21 cellular contexts compared by ENCODE assay signal in the genomic region with DNA sequence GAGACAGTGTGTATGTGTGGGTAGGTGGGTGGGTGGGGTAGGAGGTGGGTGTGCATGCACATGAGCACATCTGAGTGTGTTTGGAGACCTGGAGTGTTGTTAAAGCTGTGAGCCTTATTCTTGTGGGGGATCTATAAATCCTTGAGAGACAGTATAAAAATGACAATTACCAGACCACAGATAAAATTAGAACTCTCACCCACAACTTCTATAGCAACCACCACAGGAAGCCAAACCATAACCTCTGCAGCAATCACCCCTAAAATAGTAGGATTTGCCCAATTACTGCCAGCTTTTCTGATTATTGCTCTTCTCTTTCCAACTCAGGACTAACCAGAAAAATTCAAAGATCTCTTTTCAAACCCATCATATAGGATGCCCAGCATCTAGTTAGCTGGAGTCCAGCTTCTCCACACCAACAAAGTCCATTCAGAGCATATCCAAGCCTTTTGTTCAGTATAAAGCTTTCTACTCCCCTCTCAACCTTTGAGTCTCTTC.
A peak's percentile ranks its signal among the peaks of the same experiment; 100 is the strongest.
DNase-seq lines count a peak whose midpoint lies in the region; ATAC-seq and TF ChIP-seq lines count a peak whose summit lies in the region.
"Had no signal": no experiment of that assay in that cellular context is flagged by ENCODE, and none has a peak within 500 bp of the region (broad histone marks: within the 10 kb centered on the region; RNA-seq: fewer than 3 reads in every experiment).

No MANE protein-coding gene starts in this region.

- H3K27ac Mint-ChIP-seq in activated CD8-positive, alpha-beta memory T cell treated with anti-CD3 and anti-CD28 coated beads, Interleukin-2, amount 10 ng/mL, durations not matched to agents 7 days and 5 days = peak overlapping the region; percentile 2
- no peak overlapping the region for H3K27ac Mint-ChIP-seq in activated T-helper 17 cell treated with anti-CD3 and anti-CD28 coated beads, Interleukin-2, amount 50 U/mL, for 72 hours
- H3K27ac Mint-ChIP-seq in stimulated activated memory B cell treated with anti-CD40 and anti-IgM and Interleukin-4, amounts not matched to agents 10 μg/mL and 1 μg/mL and 100 μg/mL, for 72 hours = no peak overlapping the region
- H3K27ac Mint-ChIP-seq in Caco-2 (ENCODE audit: unreplicated experiment) = no peak overlapping the region
- H3K27ac Mint-ChIP-seq: activated CD4-positive, alpha-beta T cell treated with anti-CD3 and anti-CD28 coated beads, Interleukin-2, amount 10 ng/mL, durations not matched to agents 7 days and 5 days; CD4-positive, alpha-beta memory T cell; GM23338 had no signal

- H3K27me3 Mint-ChIP-seq in activated CD8-positive, alpha-beta memory T cell treated with anti-CD3 and anti-CD28 coated beads, Interleukin-2, amount 10 ng/mL, durations not matched to agents 7 days and 5 days = no peaks in the 10 kb centered on the region
- H3K27me3 Mint-ChIP-seq in activated T-helper 17 cell treated with anti-CD3 and anti-CD28 coated beads, Interleukin-2, amount 50 U/mL, for 72 hours = no peaks in the 10 kb centered on the region
- H3K27me3 Mint-ChIP-seq in stimulated activated memory B cell treated with anti-CD40 and anti-IgM and Interleukin-4, amounts not matched to agents 10 μg/mL and 1 μg/mL and 100 μg/mL, for 72 hours = no peaks in the 10 kb centered on the region
- no peaks in the 10 kb centered on the region for H3K27me3 Mint-ChIP-seq in Caco-2 (ENCODE audit: insufficient read depth, unreplicated experiment)
- H3K27me3 Mint-ChIP-seq: activated CD4-positive, alpha-beta T cell treated with anti-CD3 and anti-CD28 coated beads, Interleukin-2, amount 10 ng/mL, durations not matched to agents 7 days and 5 days; CD4-positive, alpha-beta memory T cell had no signal

- H3K9me3 Mint-ChIP-seq in activated CD8-positive, alpha-beta memory T cell treated with anti-CD3 and anti-CD28 coated beads, Interleukin-2, amount 10 ng/mL, durations not matched to agents 7 days and 5 days (ENCODE audit: low read depth) = peaks cover under 1% of the 10 kb centered on the region
- H3K9me3 Mint-ChIP-seq in activated T-helper 17 cell treated with anti-CD3 and anti-CD28 coated beads, Interleukin-2, amount 50 U/mL, for 72 hours = no peaks in the 10 kb centered on the region
- no peaks in the 10 kb centered on the region for H3K9me3 Mint-ChIP-seq in stimulated activated memory B cell treated with anti-CD40 and anti-IgM and Interleukin-4, amounts not matched to agents 10 μg/mL and 1 μg/mL and 100 μg/mL, for 72 hours
- no peaks in the 10 kb centered on the region for H3K9me3 Mint-ChIP-seq in Caco-2 (ENCODE audit: unreplicated experiment)
- H3K9me3 Mint-ChIP-seq: activated CD4-positive, alpha-beta T cell treated with anti-CD3 and anti-CD28 coated beads, Interleukin-2, amount 10 ng/mL, durations not matched to agents 7 days and 5 days; GM23338 had no signal

- H3K4me1 ChIP-seq in Caco-2 = no peaks in the 10 kb centered on the region
- H3K4me1 ChIP-seq: body of pancreas, prostate gland, tibial nerve had no signal

- POLR2A ChIA-PET in Caco-2 (lab: Charles Lee) = no interaction called here

- BruUV-seq in Caco-2 (replicated peaks; lab: Mats Ljungman, UMichigan) = no TSS peak

- H3K27me3 ChIP-seq in Caco-2 (replicated peaks; ENCODE audit: control insufficient read depth, insufficient read depth, low read length) = no peaks in the 10 kb centered on the region
- H3K27me3 ChIP-seq: body of pancreas, tibial nerve had no signal

- ATAC-seq in activated CD8-positive, alpha-beta memory T cell treated with anti-CD3 and anti-CD28 coated beads, Interleukin-2, amount 10 ng/mL, durations not matched to agents 7 days and 5 days = peak; percentile 66
- ATAC-seq in activated T-helper 17 cell treated with anti-CD3 and anti-CD28 coated beads, Interleukin-2, amount 50 U/mL, for 72 hours (replicated peaks) = peak; percentile 16
- ATAC-seq in HG02642 (IDR thresholded peaks at IDR 0.05; ENCODE audit: poor library complexity, unreplicated experiment) = no peak
- no peak for ATAC-seq in stimulated activated memory B cell treated with anti-CD40 and anti-IgM and Interleukin-4, amounts not matched to agents 10 μg/mL and 1 μg/mL and 100 μg/mL, for 72 hours
- ATAC-seq: body of pancreas, GM23338 had no signal

- H3K36me3 ChIP-seq in Caco-2 (ENCODE audit: control insufficient read depth, insufficient read depth, low read length) = no peaks in the 10 kb centered on the region
- H3K36me3 ChIP-seq: prostate gland, tibial nerve had no signal

- no peak overlapping the region for H3K4me3 Mint-ChIP-seq in activated CD8-positive, alpha-beta memory T cell treated with anti-CD3 and anti-CD28 coated beads, Interleukin-2, amount 10 ng/mL, durations not matched to agents 7 days and 5 days
- no peak overlapping the region for H3K4me3 Mint-ChIP-seq in activated T-helper 17 cell treated with anti-CD3 and anti-CD28 coated beads, Interleukin-2, amount 50 U/mL, for 72 hours
- H3K4me3 Mint-ChIP-seq in stimulated activated memory B cell treated with anti-CD40 and anti-IgM and Interleukin-4, amounts not matched to agents 10 μg/mL and 1 μg/mL and 100 μg/mL, for 72 hours = no peak overlapping the region
- no peak overlapping the region for H3K4me3 Mint-ChIP-seq in Caco-2 (ENCODE audit: unreplicated experiment)
- H3K4me3 Mint-ChIP-seq: activated CD4-positive, alpha-beta T cell treated with anti-CD3 and anti-CD28 coated beads, Interleukin-2, amount 10 ng/mL, durations not matched to agents 7 days and 5 days; GM23338 had no signal

- intact Hi-C loops in Caco-2 (cut with micrococcal nuclease; ENCODE audit: unreplicated experiment) = no loop called here

- no peaks in the 10 kb centered on the region for H3K9me3 ChIP-seq in Caco-2
- H3K9me3 ChIP-seq: body of pancreas, prostate gland, tibial nerve had no signal

- H3K4me1 Mint-ChIP-seq in activated CD8-positive, alpha-beta memory T cell treated with anti-CD3 and anti-CD28 coated beads, Interleukin-2, amount 10 ng/mL, durations not matched to agents 7 days and 5 days = peaks cover 12% of the 10 kb centered on the region
- H3K4me1 Mint-ChIP-seq in activated T-helper 17 cell treated with anti-CD3 and anti-CD28 coated beads, Interleukin-2, amount 50 U/mL, for 72 hours = peaks cover 9% of the 10 kb centered on the region
- H3K4me1 Mint-ChIP-seq in stimulated activated memory B cell treated with anti-CD40 and anti-IgM and Interleukin-4, amounts not matched to agents 10 μg/mL and 1 μg/mL and 100 μg/mL, for 72 hours = no peaks in the 10 kb centered on the region
- H3K4me1 Mint-ChIP-seq in Caco-2 (ENCODE audit: low read depth, unreplicated experiment) = no peaks in the 10 kb centered on the region

- no peak for TF ChIP-seq CTCF in Caco-2 (IDR thresholded peaks at IDR 0.05; ENCODE audit: insufficient read depth in 1 of 2, low read depth in 1 of 2, low read length in 1 of 2, severe bottlenecking in 1 of 2, unreplicated experiment in 1 of 2)

- no peak overlapping the region for H3K4me3 ChIP-seq in Caco-2 (ENCODE audit: low read depth, low read length)
- H3K4me3 ChIP-seq: body of pancreas, GM23338, prostate gland, SK-N-MC, tibial nerve had no signal

- H3K36me3 Mint-ChIP-seq in activated CD8-positive, alpha-beta memory T cell treated with anti-CD3 and anti-CD28 coated beads, Interleukin-2, amount 10 ng/mL, durations not matched to agents 7 days and 5 days = no peaks in the 10 kb centered on the region
- no peaks in the 10 kb centered on the region for H3K36me3 Mint-ChIP-seq in activated T-helper 17 cell treated with anti-CD3 and anti-CD28 coated beads, Interleukin-2, amount 50 U/mL, for 72 hours (ENCODE audit: low read depth)
- no peaks in the 10 kb centered on the region for H3K36me3 Mint-ChIP-seq in stimulated activated memory B cell treated with anti-CD40 and anti-IgM and Interleukin-4, amounts not matched to agents 10 μg/mL and 1 μg/mL and 100 μg/mL, for 72 hours
- H3K36me3 Mint-ChIP-seq in Caco-2 (ENCODE audit: insufficient read depth, unreplicated experiment) = no peaks in the 10 kb centered on the region
- H3K36me3 Mint-ChIP-seq: CD4-positive, alpha-beta memory T cell had no signal

- CTCF ChIA-PET in activated CD8-positive, alpha-beta memory T cell treated with anti-CD3 and anti-CD28 coated beads, Interleukin-2, amount 10 ng/mL, durations not matched to agents 7 days and 5 days (lab: Charles Lee) = no interaction called here
- CTCF ChIA-PET in Caco-2 (lab: Charles Lee) = no interaction called here

- DNase-seq in activated CD8-positive, alpha-beta memory T cell treated with anti-CD3 and anti-CD28 coated beads, Interleukin-2, amount 10 ng/mL, durations not matched to agents 7 days and 5 days = peak; percentile 40
- DNase-seq in activated CD8-positive, alpha-beta memory T cell treated with anti-CD3 and anti-CD28 coated beads, Interleukin-2, amount 50 U/mL, for 4 hours = no peak
- DNase-seq in NOMO-1 treated with DMSO at 0.1 percent for 48 hours (lab: John Stamatoyannopoulos, UW; ENCODE audit: unreplicated experiment) = peak; percentile 37
- DNase-seq in iPS-NIHi7 (ENCODE audit: extremely low spot score) = no peak
- DNase-seq in Caco-2 = no peak
- DNase-seq: activated CD4-positive, alpha-beta T cell treated with anti-CD3 and anti-CD28 coated beads, Interleukin-2, amount 10 ng/mL, durations not matched to agents 7 days and 5 days; body of pancreas; CD4-positive, alpha-beta memory T cell; GDM1; kidney glomerular epithelial cell; NCI-H1105 treated with DMSO at 0.1 percent for 48 hours; NCI-H2107; NK-92 treated with Interleukin-12 subunit alpha and Interleukin-12 subunit beta, amount 100 ng/mL, for 24 hours; T-helper 2 cell had no signal

Comparison
In these comparisons a context has a peak if more than half of its experiments do, and no peak if none do; other contexts are left out.
1. DNase-seq: peak in activated CD8-positive, alpha-beta memory T cell treated with anti-CD3 and anti-CD28 coated beads, Interleukin-2, amount 10 ng/mL, durations not matched to agents 7 days and 5 days (single experiment) and NOMO-1 treated with DMSO at 0.1 percent for 48 hours (single experiment); none in activated CD8-positive, alpha-beta memory T cell treated with anti-CD3 and anti-CD28 coated beads, Interleukin-2, amount 50 U/mL, for 4 hours (single experiment), iPS-NIHi7 (single experiment) and Caco-2 (0 of 2).
2. ATAC-seq: peak in activated CD8-positive, alpha-beta memory T cell treated with anti-CD3 and anti-CD28 coated beads, Interleukin-2, amount 10 ng/mL, durations not matched to agents 7 days and 5 days (single experiment) and activated T-helper 17 cell treated with anti-CD3 and anti-CD28 coated beads, Interleukin-2, amount 50 U/mL, for 72 hours (single experiment); none in HG02642 (single experiment) and stimulated activated memory B cell treated with anti-CD40 and anti-IgM and Interleukin-4, amounts not matched to agents 10 μg/mL and 1 μg/mL and 100 μg/mL, for 72 hours (single experiment).